Comparison of ENCODE assay signal across 1 cellular context in genomic region chr1:51736702-51737101, GRCh38.
TF ChIP-seq lines count a peak whose summit lies in the region.

No MANE protein-coding gene starts in this region.

TF ChIP-seq in SK-N-SH treated with all-trans-retinoic acid at 6 μM for 48 hours, 23 proteins besides CTCF, POLR2A, EP300 and RAD21 (continued from another document):
- no peak for TF ChIP-seq TSHZ2 (CRISPR knock-in tag; IDR thresholded peaks at IDR 0.05)
- TF ChIP-seq RARB (CRISPR knock-in tag; IDR thresholded peaks at IDR 0.05): no peak
- no peak for TF ChIP-seq PPARA (CRISPR knock-in tag; IDR thresholded peaks at IDR 0.05; ENCODE audit: borderline replicate concordance)
